In the genomic region with DNA sequence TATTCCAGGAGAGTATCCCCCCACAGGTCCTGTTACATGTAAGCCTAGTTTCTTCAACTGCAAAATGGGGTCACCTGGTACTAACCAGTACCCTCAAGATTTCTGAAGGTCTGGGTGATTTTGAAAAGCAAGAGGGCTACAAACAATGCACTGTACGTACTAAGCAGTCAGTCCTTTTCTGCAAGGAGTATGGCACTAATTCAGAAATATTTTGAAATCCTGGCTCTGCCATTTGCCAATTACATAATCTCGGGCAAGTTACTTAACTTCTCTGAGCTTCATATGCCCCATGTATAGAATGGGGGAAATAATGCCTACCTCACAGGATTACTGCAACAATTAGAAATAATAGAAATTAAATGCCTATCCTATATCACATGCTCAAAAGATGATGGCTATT, we compare ENCODE assay signal across 15 cellular contexts.
"Had no signal": no experiment of that assay in that cellular context is flagged by ENCODE, and none has a peak within 500 bp of the region (broad histone marks: within the 10 kb centered on the region; RNA-seq: fewer than 3 reads in every experiment).

No MANE protein-coding gene starts in this region.

- H3K27ac ChIP-seq: ascending aorta, dorsolateral prefrontal cortex, left ventricle myocardium inferior, right atrium auricular region had no signal

- ATAC-seq: activated CD4-positive, CD25-positive, alpha-beta regulatory T cell treated with anti-CD3 and anti-CD28 coated beads, Interleukin-2, amount 50 U/mL, for 24 hours had no signal

- H3K27me3 Mint-ChIP-seq: activated naive CD4-positive, alpha-beta T cell treated with anti-CD3 and anti-CD28 coated beads, Interleukin-2, amount 10 ng/mL, durations not matched to agents 7 days and 5 days had no signal

- H3K27me3 ChIP-seq: ascending aorta, dorsolateral prefrontal cortex, right atrium auricular region, tibial artery had no signal

- H3K9me3 Mint-ChIP-seq: activated naive CD4-positive, alpha-beta T cell treated with anti-CD3 and anti-CD28 coated beads, Interleukin-2, amount 10 ng/mL, durations not matched to agents 7 days and 5 days; memory B cell; nephron progenitor cell had no signal

- DNase-seq: activated naive CD4-positive, alpha-beta T cell treated with anti-CD3 and anti-CD28 coated beads, Interleukin-2, amount 10 ng/mL, durations not matched to agents 7 days and 5 days; dorsolateral prefrontal cortex; erythroblast; islet precursor cell; left ventricle myocardium inferior; nephron progenitor cell; occipital lobe; stimulated activated CD4-positive, alpha-beta T cell treated with anti-CD3 and anti-CD28 coated beads, Interleukin-4, amount 100 ng/mL, for 1 hour; T-helper 9 cell; tibial artery had no signal

- H3K27ac Mint-ChIP-seq: memory B cell, nephron progenitor cell, progenitor cell of endocrine pancreas had no signal

- H3K4me1 ChIP-seq: ascending aorta had no signal

- H3K36me3 Mint-ChIP-seq: memory B cell had no signal

- H3K4me3 ChIP-seq: ascending aorta, dorsolateral prefrontal cortex, left ventricle myocardium inferior, right atrium auricular region, tibial artery had no signal

- H3K4me3 Mint-ChIP-seq: activated naive CD4-positive, alpha-beta T cell treated with anti-CD3 and anti-CD28 coated beads, Interleukin-2, amount 10 ng/mL, durations not matched to agents 7 days and 5 days; memory B cell; nephron progenitor cell had no signal

- H3K36me3 ChIP-seq: ascending aorta, left ventricle myocardium inferior, right atrium auricular region had no signal
